Comparison of ENCODE assay signal across 9 cellular contexts in genomic region chr17:35052240-35052608, GRCh38. TPM values are rescaled to one million over a fixed set of nuclear protein-coding genes. Genes with fewer than 3 reads are reported as not detected.
DNase-seq lines count a peak whose midpoint lies in the region; ATAC-seq and TF ChIP-seq lines count a peak whose summit lies in the region.
"Had no signal": no experiment of that assay in that cellular context is flagged by ENCODE, and none has a peak within 500 bp of the region (broad histone marks: within the 10 kb centered on the region; RNA-seq: fewer than 3 reads in every experiment).

No MANE protein-coding gene starts in this region.

- H3K4me3 ChIP-seq in ascending aorta, result no peak overlapping the region

- H3K27ac ChIP-seq in ascending aorta, result peak overlapping the region in 1 of 2 donors; percentile 2

- ATAC-seq in T-cell (replicated peaks in 1 of 4) (no peak), GM18861 (IDR thresholded peaks at IDR 0.05; ENCODE audit: unreplicated experiment) (no peak)

- POLR2A ChIA-PET in T-cell (lab: Charles Lee), result interaction anchor here in 1 of 2 donors (1.0 kb wide), 1 partner anchor 30 kb away, joined by 3 read pairs; no protein-coding TSS in a partner anchor

- H3K27me3 ChIP-seq in ascending aorta, result no peaks in the 10 kb centered on the region

- TF ChIP-seq CTCF in ascending aorta (IDR thresholded peaks at IDR 0.05), result no peak

- intact Hi-C loops in ascending aorta (cut with DNase I) (no loop called here), posterior cingulate gyrus (cut with DNase I) (no loop called here)

- DNase-seq in T-helper 1 cell (no peak), T-cell (no peak), immature natural killer cell (no peak), stromal cell of bone marrow (ENCODE audit: low read depth) (peak; percentile 33), ascending aorta (ENCODE audit: low spot score in 2 of 2) (no peak), posterior cingulate gyrus (no peak)
- DNase-seq: Right ventricle myocardium superior had no signal

- H3K9me3 ChIP-seq in ascending aorta, result no peaks in the 10 kb centered on the region

- H3K27me3 Mint-ChIP-seq in T-helper 1 cell treated with Interleukin-12 subunit alpha and Interleukin-12 subunit beta and Interleukin-4 antibody, amounts not matched to agents 30 μg/mL and 1 μg/mL, for 36 hours (ENCODE audit: low read depth), result no peaks in the 10 kb centered on the region
- H3K27me3 Mint-ChIP-seq in T-cell (no peaks in the 10 kb centered on the region), immature natural killer cell (ENCODE audit: low read depth in 3 of 3) (peaks cover 0 to 2% (median 0%) of the 10 kb centered on the region in 3 donors)

- no peaks in the 10 kb centered on the region for H3K36me3 ChIP-seq in ascending aorta

- peak overlapping the region; percentile 85 for H3K27ac Mint-ChIP-seq in T-helper 1 cell treated with Interleukin-12 subunit alpha and Interleukin-12 subunit beta and Interleukin-4 antibody, amounts not matched to agents 30 μg/mL and 1 μg/mL, for 36 hours
- H3K27ac Mint-ChIP-seq in T-cell, result peak overlapping the region; percentile 97
- peak overlapping the region; percentile 90 to 97 (median 96) for H3K27ac Mint-ChIP-seq in immature natural killer cell

- CTCF ChIA-PET in T-cell (lab: Charles Lee), result no interaction called here

- peaks cover 29% of the 10 kb centered on the region for H3K36me3 Mint-ChIP-seq in T-helper 1 cell treated with Interleukin-12 subunit alpha and Interleukin-12 subunit beta and Interleukin-4 antibody, amounts not matched to agents 30 μg/mL and 1 μg/mL, for 36 hours (ENCODE audit: low read depth)
- H3K36me3 Mint-ChIP-seq in T-cell (peaks cover 23% of the 10 kb centered on the region), immature natural killer cell (peaks cover 3 to 8% (median 7%) of the 10 kb centered on the region in 3 donors)

- H3K4me3 Mint-ChIP-seq in T-helper 1 cell treated with Interleukin-12 subunit alpha and Interleukin-12 subunit beta and Interleukin-4 antibody, amounts not matched to agents 30 μg/mL and 1 μg/mL, for 36 hours, result peak overlapping the region; percentile 69
- H3K4me3 Mint-ChIP-seq in T-cell (peak overlapping the region; percentile 54 to 69 (median 65)), immature natural killer cell (peak overlapping the region; percentile 59 to 85 (median 70))

- no peaks in the 10 kb centered on the region for H3K4me1 ChIP-seq in ascending aorta

- H3K9me3 Mint-ChIP-seq in T-helper 1 cell treated with Interleukin-12 subunit alpha and Interleukin-12 subunit beta and Interleukin-4 antibody, amounts not matched to agents 30 μg/mL and 1 μg/mL, for 36 hours, result no peaks in the 10 kb centered on the region
- H3K9me3 Mint-ChIP-seq in T-cell (no peaks in the 10 kb centered on the region), immature natural killer cell (no peaks in the 10 kb centered on the region)

- H3K4me1 Mint-ChIP-seq in T-helper 1 cell treated with Interleukin-12 subunit alpha and Interleukin-12 subunit beta and Interleukin-4 antibody, amounts not matched to agents 30 μg/mL and 1 μg/mL, for 36 hours (ENCODE audit: low read depth), result peaks cover 53% of the 10 kb centered on the region
- H3K4me1 Mint-ChIP-seq in T-cell (peaks cover 77 to 80% (median 79%) of the 10 kb centered on the region in 3 donors), immature natural killer cell (peaks cover 68 to 80% of the 10 kb centered on the region in 2 donors)

RNA-seq across cellular contexts. Expression of gene RFFL, which starts 11.3 kb away (rescaled TPM):
- total RNA-seq in T-cell (10 to 100 TPM; 51.3 to 80.2 (median 74.1) TPM), ascending aorta (20.0 TPM)
- polyA plus RNA-seq in immature natural killer cell, result 10 to 100 TPM; 24.0 to 45.4 (median 34.0) TPM
